18 cellular contexts compared by ENCODE assay signal in the genomic region with DNA sequence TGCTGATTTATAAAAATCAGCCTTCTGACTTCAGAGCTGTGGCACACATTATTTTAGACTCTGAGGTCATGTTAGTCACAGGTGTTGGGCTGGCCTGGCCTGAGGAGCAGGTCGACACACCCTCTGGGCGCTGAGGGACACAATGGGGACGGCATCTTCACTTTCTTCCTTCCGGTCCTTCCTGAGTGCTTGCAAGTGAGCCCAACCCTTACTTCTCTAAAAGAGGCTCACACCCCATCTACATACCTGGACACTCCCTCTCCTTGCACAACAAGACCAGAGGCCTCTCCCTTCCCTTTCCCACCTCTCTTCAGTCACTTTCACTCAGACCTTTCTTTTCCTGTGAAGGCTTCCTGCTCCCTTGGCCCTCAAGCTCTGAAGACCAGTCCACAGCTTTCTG.
DNase-seq lines count a peak whose midpoint lies in the region; ATAC-seq, FAIRE-seq and TF ChIP-seq lines count a peak whose summit lies in the region.
"Had no signal": no experiment of that assay in that cellular context is flagged by ENCODE, and none has a peak within 500 bp of the region (broad histone marks: within the 10 kb centered on the region; RNA-seq: fewer than 3 reads in every experiment).

No MANE protein-coding gene starts in this region.

- peaks cover 8% of the 10 kb centered on the region for H3K9me3 Mint-ChIP-seq in activated CD4-positive, alpha-beta T cell treated with anti-CD3 and anti-CD28 coated beads, Interleukin-2, amount 10 ng/mL, durations not matched to agents 24 days and 14 days
- H3K9me3 Mint-ChIP-seq in stimulated activated effector memory CD8-positive, alpha-beta T cell treated with anti-CD3 and anti-CD28 coated beads, Interleukin-12 subunit alpha, Interleukin-12 subunit beta, amount 100 ng/mL, for 72 hours = peaks cover under 1% of the 10 kb centered on the region

- no peaks in the 10 kb centered on the region for H3K9me3 ChIP-seq in SK-N-MC (ENCODE audit: low read depth, low read length)
- H3K9me3 ChIP-seq in esophagus squamous epithelium = no peaks in the 10 kb centered on the region
- H3K9me3 ChIP-seq: transverse colon had no signal

- 26 to 47% methylated on average over 4 of the region's 4 CpGs for WGBS in esophagus squamous epithelium, 2 donors

- H3K27ac ChIP-seq in SK-N-MC (peak overlapping the region; percentile 97), esophagus squamous epithelium (peak overlapping the region; percentile 83 to 89 (median 85))
- H3K27ac ChIP-seq: A549, transverse colon, VCaP had no signal

- H3K27ac Mint-ChIP-seq in activated CD4-positive, alpha-beta T cell treated with anti-CD3 and anti-CD28 coated beads, Interleukin-2, amount 10 ng/mL, durations not matched to agents 24 days and 14 days = peak overlapping the region; percentile 70
- H3K27ac Mint-ChIP-seq in stimulated activated effector memory CD8-positive, alpha-beta T cell treated with anti-CD3 and anti-CD28 coated beads, Interleukin-12 subunit alpha, Interleukin-12 subunit beta, amount 100 ng/mL, for 72 hours = peak overlapping the region; percentile 66

- no peak for TF ChIP-seq POLR2A in esophagus squamous epithelium (IDR thresholded peaks at IDR 0.05)

- peaks cover 2% of the 10 kb centered on the region for H3K36me3 Mint-ChIP-seq in activated CD4-positive, alpha-beta T cell treated with anti-CD3 and anti-CD28 coated beads, Interleukin-2, amount 10 ng/mL, durations not matched to agents 24 days and 14 days (ENCODE audit: low read depth)
- H3K36me3 Mint-ChIP-seq in stimulated activated effector memory CD8-positive, alpha-beta T cell treated with anti-CD3 and anti-CD28 coated beads, Interleukin-12 subunit alpha, Interleukin-12 subunit beta, amount 100 ng/mL, for 72 hours = no peaks in the 10 kb centered on the region

- peak overlapping the region; percentile 74 for H3K4me3 ChIP-seq in SK-N-MC
- no peak overlapping the region for H3K4me3 ChIP-seq in esophagus squamous epithelium
- H3K4me3 ChIP-seq: A549, transverse colon had no signal

- H3K4me1 ChIP-seq in esophagus squamous epithelium = peaks cover 52 to 93% (median 66%) of the 10 kb centered on the region in 3 donors

- H3K36me3 ChIP-seq in SK-N-MC (ENCODE audit: insufficient read depth, low read length) = peaks cover 3% of the 10 kb centered on the region; the same call in 1 of the 2 replicates
- H3K36me3 ChIP-seq in esophagus squamous epithelium = no peaks in the 10 kb centered on the region
- H3K36me3 ChIP-seq: transverse colon had no signal

- H3K9ac ChIP-seq in SK-N-MC (ENCODE audit: insufficient read length) = peak overlapping the region; percentile 44

- peak overlapping the region; percentile 0 for H3K4me3 Mint-ChIP-seq in activated CD4-positive, alpha-beta T cell treated with anti-CD3 and anti-CD28 coated beads, Interleukin-2, amount 10 ng/mL, durations not matched to agents 24 days and 14 days
- peak overlapping the region; percentile 29 for H3K4me3 Mint-ChIP-seq in stimulated activated effector memory CD8-positive, alpha-beta T cell treated with anti-CD3 and anti-CD28 coated beads, Interleukin-12 subunit alpha, Interleukin-12 subunit beta, amount 100 ng/mL, for 72 hours

- peaks cover 45% of the 10 kb centered on the region for H3K4me1 Mint-ChIP-seq in activated CD4-positive, alpha-beta T cell treated with anti-CD3 and anti-CD28 coated beads, Interleukin-2, amount 10 ng/mL, durations not matched to agents 24 days and 14 days
- peaks cover 39% of the 10 kb centered on the region for H3K4me1 Mint-ChIP-seq in stimulated activated effector memory CD8-positive, alpha-beta T cell treated with anti-CD3 and anti-CD28 coated beads, Interleukin-12 subunit alpha, Interleukin-12 subunit beta, amount 100 ng/mL, for 72 hours

- H3K27me3 Mint-ChIP-seq in activated CD4-positive, alpha-beta T cell treated with anti-CD3 and anti-CD28 coated beads, Interleukin-2, amount 10 ng/mL, durations not matched to agents 24 days and 14 days = peaks cover 2% of the 10 kb centered on the region

- H3K27me3 ChIP-seq in esophagus squamous epithelium = no peaks in the 10 kb centered on the region
- H3K27me3 ChIP-seq: transverse colon had no signal

- DNase-seq in activated CD4-positive, alpha-beta T cell treated with anti-CD3 and anti-CD28 coated beads, Interleukin-2, amount 10 ng/mL, durations not matched to agents 24 days and 14 days = no peak
- no peak for DNase-seq in activated CD4-positive, alpha-beta T cell treated with anti-CD3 and anti-CD28 coated beads, Interleukin-2, amount 50 U/mL, for 48 hours
- DNase-seq in SK-N-MC (ENCODE audit: low read depth, low spot score) (no peak), esophagus squamous epithelium (lab: John Stamatoyannopoulos, UW) (no peak), NCI-H146 treated with DMSO at 0.1 percent for 48 hours (lab: John Stamatoyannopoulos, UW; ENCODE audit: unreplicated experiment) (no peak), RCC 7860 (ENCODE audit: low spot score) (no peak)
- no peak for DNase-seq in stimulated activated effector memory CD8-positive, alpha-beta T cell treated with anti-CD3 and anti-CD28 coated beads, Interleukin-12 subunit alpha, Interleukin-12 subunit beta, amount 100 ng/mL, for 72 hours (ENCODE audit: low spot score in 2 of 2)
- DNase-seq in stimulated activated CD4-positive, alpha-beta T cell treated with anti-CD3 and anti-CD28 coated beads, Interleukin-4, amount 100 ng/mL, for 24 hours = no peak
- DNase-seq: caudate nucleus, DMS153, HCEC 1CT, NCI-H2107, transverse colon had no signal

- no peak for TF ChIP-seq CTCF in esophagus squamous epithelium (IDR thresholded peaks at IDR 0.05)

- no peak for FAIRE-seq in RCC 7860 (lab: Jason Lieb, UNC)
- FAIRE-seq: A549, GM12891 had no signal

- ATAC-seq in stimulated activated effector memory CD8-positive, alpha-beta T cell treated with anti-CD3 and anti-CD28 coated beads, Interleukin-12 subunit alpha, Interleukin-12 subunit beta, amount 100 ng/mL, for 72 hours = peak; percentile 48
- ATAC-seq: A549, Panc1, sciatic nerve had no signal

- intact Hi-C loops in activated CD4-positive, alpha-beta T cell treated with anti-CD3 and anti-CD28 coated beads, Interleukin-2, amount 10 ng/mL, durations not matched to agents 24 days and 14 days (cut with micrococcal nuclease) = loop anchor here (10.0 kb wide), 1 partner anchor 69 kb away; no protein-coding TSS in a partner anchor
- intact Hi-C loops in esophagus squamous epithelium (cut with DNase I) = no loop called here
